8 cellular contexts compared by ENCODE assay signal in genomic region chr3:100041328-100041749, GRCh38.
DNase-seq lines count a peak whose midpoint lies in the region; ATAC-seq and TF ChIP-seq lines count a peak whose summit lies in the region.

No MANE protein-coding gene starts in this region.

- no peaks in the 10 kb centered on the region for H4K20me1 ChIP-seq in GM23338 (replicated peaks; ENCODE audit: insufficient read depth)

- no peaks in the 10 kb centered on the region for H3K9me3 ChIP-seq in tibial nerve

- no peaks in the 10 kb centered on the region for H3F3A ChIP-seq in GM23338 (replicated peaks; ENCODE audit: low read depth)

- TF ChIP-seq RAD21 in Ishikawa (IDR thresholded peaks at IDR 0.05; ENCODE audit: low read depth): no peak

- TF ChIP-seq EP300 in Ishikawa (IDR thresholded peaks at IDR 0.05; ENCODE audit: borderline replicate concordance) (peak; percentile 84), tibial nerve (IDR thresholded peaks at IDR 0.05) (peak; percentile 82 to 92)

- H3K4me1 ChIP-seq in tibial nerve: peaks cover 3 to 44% (median 36%) of the 10 kb centered on the region in 4 donors
- peaks cover 18% of the 10 kb centered on the region for H3K4me1 ChIP-seq in GM23338 (ENCODE audit: insufficient read depth)

- H3K27ac ChIP-seq in caudate nucleus (ENCODE audit: low read depth, low read length) (peak overlapping the region; percentile 1), tibial nerve (peak overlapping the region; percentile 53 to 95 (median 70)), GM23338 (ENCODE audit: low read depth) (no peak overlapping the region)

- WGBS in tibial nerve, 2 donors: 18% methylated on average over 1 of the region's 1 CpG

- H3K4me2 ChIP-seq in GM23338: no peak overlapping the region

- DNase-seq in caudate nucleus (lab: John Stamatoyannopoulos, UW): no peak
- DNase-seq in left lobe of liver (ENCODE audit: low spot score): no peak
- peak in 1 of 2 donors; percentile 36 for DNase-seq in tibial nerve (ENCODE audit: low spot score in 2 of 2)
- DNase-seq in NCI-H774 (lab: John Stamatoyannopoulos, UW): no peak
- no peak for DNase-seq in activated CD4-positive, alpha-beta memory T cell treated with anti-CD3 and anti-CD28 coated beads for 36 hours
- no peak for DNase-seq in GM23338 (ENCODE audit: low spot score)

- no peaks in the 10 kb centered on the region for H3K27me3 Mint-ChIP-seq in activated CD4-positive, alpha-beta memory T cell treated with anti-CD3 and anti-CD28 coated beads for 36 hours
- peaks cover 5% of the 10 kb centered on the region for H3K27me3 Mint-ChIP-seq in GM23338 (ENCODE audit: insufficient read depth, low read depth, poor library complexity)

- POLR2A ChIA-PET in activated CD4-positive, alpha-beta memory T cell treated with anti-CD3 and anti-CD28 coated beads for 36 hours (lab: Charles Lee): no interaction called here

- intact Hi-C loops in activated CD4-positive, alpha-beta memory T cell treated with anti-CD3 and anti-CD28 coated beads for 36 hours (cut with micrococcal nuclease): no loop called here

- H3K79me2 ChIP-seq in GM23338 (replicated peaks; ENCODE audit: insufficient read depth): no peaks in the 10 kb centered on the region

- TF ChIP-seq CTCF in tibial nerve (IDR thresholded peaks at IDR 0.05) (no peak), GM23338 (conservative IDR thresholded peaks at IDR 0.05; ENCODE audit: low read depth in 2 of 2) (no peak)

- H3K4me3 ChIP-seq in tibial nerve: no peak overlapping the region
- no peak overlapping the region for H3K4me3 ChIP-seq in GM23338

- H2AFZ ChIP-seq in GM23338: no peak overlapping the region

- TF ChIP-seq POLR2A in tibial nerve (IDR thresholded peaks at IDR 0.05): no peak

- CTCF ChIA-PET in activated CD4-positive, alpha-beta memory T cell treated with anti-CD3 and anti-CD28 coated beads for 36 hours (lab: Charles Lee): interaction anchor here (1.4 kb wide), 1 partner anchor 209 kb away, joined by 3 read pairs; no protein-coding TSS in a partner anchor

- peaks cover 3% of the 10 kb centered on the region for H3K36me3 Mint-ChIP-seq in activated CD4-positive, alpha-beta memory T cell treated with anti-CD3 and anti-CD28 coated beads for 36 hours
- no peaks in the 10 kb centered on the region for H3K36me3 Mint-ChIP-seq in GM23338 (ENCODE audit: low read depth)

- no peaks in the 10 kb centered on the region for H3K36me3 ChIP-seq in tibial nerve
- H3K36me3 ChIP-seq in GM23338 (ENCODE audit: insufficient read depth): no peaks in the 10 kb centered on the region

- ATAC-seq in left lobe of liver (peak; percentile 23), GM18870 (IDR thresholded peaks at IDR 0.05; ENCODE audit: unreplicated experiment) (no peak), GM23338 (no peak)

- peaks cover under 1% of the 10 kb centered on the region for H3K4me1 Mint-ChIP-seq in activated CD4-positive, alpha-beta memory T cell treated with anti-CD3 and anti-CD28 coated beads for 36 hours (ENCODE audit: low read depth)
- H3K4me1 Mint-ChIP-seq in GM23338: peaks cover 30% of the 10 kb centered on the region

- no peaks in the 10 kb centered on the region for H3K9me3 Mint-ChIP-seq in activated CD4-positive, alpha-beta memory T cell treated with anti-CD3 and anti-CD28 coated beads for 36 hours
- no peaks in the 10 kb centered on the region for H3K9me3 Mint-ChIP-seq in GM23338

- H3K4me3 Mint-ChIP-seq in activated CD4-positive, alpha-beta memory T cell treated with anti-CD3 and anti-CD28 coated beads for 36 hours: no peak overlapping the region
- no peak overlapping the region for H3K4me3 Mint-ChIP-seq in GM23338

- no peaks in the 10 kb centered on the region for H3K9me2 ChIP-seq in GM23338 (ENCODE audit: insufficient read depth)

- H3K27me3 ChIP-seq in tibial nerve (no peaks in the 10 kb centered on the region), GM23338 (ENCODE audit: insufficient read depth) (no peaks in the 10 kb centered on the region)

- no peak overlapping the region for H3K27ac Mint-ChIP-seq in activated CD4-positive, alpha-beta memory T cell treated with anti-CD3 and anti-CD28 coated beads for 36 hours
- no peak overlapping the region for H3K27ac Mint-ChIP-seq in GM23338

TF ChIP-seq in Ishikawa, 13 proteins besides CTCF, POLR2A, EP300 and RAD21 (continues in another document):
- TF ChIP-seq TEAD4 (IDR thresholded peaks at IDR 0.05) (peak; percentile 95), ZBTB7A (IDR thresholded peaks at IDR 0.05; ENCODE audit: low read depth) (no peak), FOXM1 (IDR thresholded peaks at IDR 0.05; ENCODE audit: borderline replicate concordance, low read depth) (peak; percentile 75), MAX (IDR thresholded peaks at IDR 0.05) (peak; percentile 3; the same call in 1 of the 2 replicates), TAF1 (IDR thresholded peaks at IDR 0.05; ENCODE audit: low read depth) (no peak), YY1 (IDR thresholded peaks at IDR 0.05; ENCODE audit: low read depth) (no peak), REST (IDR thresholded peaks at IDR 0.05; ENCODE audit: low read depth) (no peak), NFIC (IDR thresholded peaks at IDR 0.05) (peak; percentile 92), EGR1 (IDR thresholded peaks at IDR 0.05) (no peak), TCF12 (IDR thresholded peaks at IDR 0.05; ENCODE audit: low read depth) (0 out of 2 replicates have a peak, but pooled peaks have one; percentile 37)

TF ChIP-seq in GM23338, 12 proteins besides CTCF, POLR2A, EP300 and RAD21 (continues in another document):
- TF ChIP-seq CREB1 (CRISPR knock-in tag; IDR thresholded peaks at IDR 0.05; ENCODE audit: low read depth) (no peak), ZNF462 (CRISPR knock-in tag; IDR thresholded peaks at IDR 0.05) (no peak), EZH2 (IDR thresholded peaks at IDR 0.05; ENCODE audit: low read depth, unreplicated experiment) (no peak)
